In genomic region chr5:108545301-108545700, GRCh38 we compare ENCODE assay signal across 29 cellular contexts.
"Had no signal": no experiment of that assay in that cellular context is flagged by ENCODE, and none has a peak within 500 bp of the region (broad histone marks: within the 10 kb centered on the region; RNA-seq: fewer than 3 reads in every experiment).

No MANE protein-coding gene starts in this region.

- H3K27ac ChIP-seq: pancreas, prostate gland, right atrium auricular region, right lobe of liver, tibial nerve, uterus had no signal

- H3K36me3 ChIP-seq: pancreas, prostate gland, right atrium auricular region, right lobe of liver, tibial nerve, uterus had no signal

- H3K36me3 Mint-ChIP-seq: naive thymus-derived CD4-positive, alpha-beta T cell; natural killer cell treated with Interleukin-12 subunit alpha and Interleukin-12 subunit beta and Interleukin-15 and Interleukin-18, amount 100 ng/mL, for 72 hours; stimulated activated memory B cell treated with anti-CD40 and anti-IgM and Interleukin-4, amounts not matched to agents 10 μg/mL and 1 μg/mL and 100 μg/mL, for 72 hours; type B pancreatic cell had no signal

- H3K27ac Mint-ChIP-seq: naive thymus-derived CD4-positive, alpha-beta T cell; natural killer cell treated with Interleukin-12 subunit alpha and Interleukin-12 subunit beta and Interleukin-15 and Interleukin-18, amount 100 ng/mL, for 72 hours; stimulated activated memory B cell treated with anti-CD40 and anti-IgM and Interleukin-4, amounts not matched to agents 10 μg/mL and 1 μg/mL and 100 μg/mL, for 72 hours; stimulated activated naive CD8-positive, alpha-beta T cell treated with anti-CD3 and anti-CD28 coated beads, Interleukin-15, amount 100 ng/mL, for 72 hours; type B pancreatic cell had no signal

- H3K27me3 Mint-ChIP-seq: stimulated activated memory B cell treated with anti-CD40 and anti-IgM and Interleukin-4, amounts not matched to agents 10 μg/mL and 1 μg/mL and 100 μg/mL, for 72 hours had no signal

- H3K4me1 Mint-ChIP-seq: neural crest cell; stimulated activated memory B cell treated with anti-CD40 and anti-IgM and Interleukin-4, amounts not matched to agents 10 μg/mL and 1 μg/mL and 100 μg/mL, for 72 hours; stimulated activated naive CD8-positive, alpha-beta T cell treated with anti-CD3 and anti-CD28 coated beads, Interleukin-15, amount 100 ng/mL, for 72 hours had no signal

- H3K4me3 ChIP-seq: lung, mucosa of descending colon, pancreas, prostate gland, right atrium auricular region, right lobe of liver, smooth muscle cell, tibial nerve, uterus had no signal

- H3K4me2 ChIP-seq: smooth muscle cell had no signal

- DNase-seq: hippocampal formation; kidney glomerular epithelial cell; left cardiac atrium; left ventricle myocardium superior; midbrain; mucosa of descending colon; naive thymus-derived CD4-positive, alpha-beta T cell; nucleus accumbens; pancreas; posterior cingulate gyrus; right lobe of liver; stimulated activated CD4-positive, alpha-beta T cell treated with anti-CD3 and anti-CD28 coated beads, Interleukin-1b, Interleukin-23, amount 100 ng/mL, for 48 hours; stimulated activated CD4-positive, alpha-beta T cell treated with anti-CD3 and anti-CD28 coated beads, Interleukin-2, amount 100 ng/mL, for 48 hours; stimulated activated CD4-positive, alpha-beta T cell treated with anti-CD3 and anti-CD28 coated beads, Interleukin-4, amount 100 ng/mL, for 4 hours; stimulated activated CD8-positive, alpha-beta memory T cell treated with anti-CD3 and anti-CD28 coated beads, Interleukin-4, amount 100 ng/mL, for 48 hours; stimulated activated naive CD4-positive, alpha-beta T cell treated with Interleukin-2 at 50 U/mL for 16 hours; stimulated activated naive CD8-positive, alpha-beta T cell treated with anti-CD3 and anti-CD28 coated beads, Interleukin-15, amount 100 ng/mL, for 72 hours; substantia nigra; uterus had no signal

- ATAC-seq: left cardiac atrium; left lobe of liver; left ventricle myocardium superior; mucosa of descending colon; naive thymus-derived CD4-positive, alpha-beta T cell; natural killer cell treated with Interleukin-12 subunit alpha and Interleukin-12 subunit beta and Interleukin-15 and Interleukin-18, amount 100 ng/mL, for 72 hours; pancreas; stimulated activated memory B cell treated with anti-CD40 and anti-IgM and Interleukin-4, amounts not matched to agents 10 μg/mL and 1 μg/mL and 100 μg/mL, for 72 hours; stimulated activated naive CD8-positive, alpha-beta T cell treated with anti-CD3 and anti-CD28 coated beads, Interleukin-15, amount 100 ng/mL, for 72 hours had no signal

- H3K4me3 Mint-ChIP-seq: naive thymus-derived CD4-positive, alpha-beta T cell; natural killer cell treated with Interleukin-12 subunit alpha and Interleukin-12 subunit beta and Interleukin-15 and Interleukin-18, amount 100 ng/mL, for 72 hours; neural crest cell; stimulated activated memory B cell treated with anti-CD40 and anti-IgM and Interleukin-4, amounts not matched to agents 10 μg/mL and 1 μg/mL and 100 μg/mL, for 72 hours; stimulated activated naive CD8-positive, alpha-beta T cell treated with anti-CD3 and anti-CD28 coated beads, Interleukin-15, amount 100 ng/mL, for 72 hours; type B pancreatic cell had no signal

- H3K9me3 Mint-ChIP-seq: natural killer cell treated with Interleukin-12 subunit alpha and Interleukin-12 subunit beta and Interleukin-15 and Interleukin-18, amount 100 ng/mL, for 72 hours; stimulated activated memory B cell treated with anti-CD40 and anti-IgM and Interleukin-4, amounts not matched to agents 10 μg/mL and 1 μg/mL and 100 μg/mL, for 72 hours; stimulated activated naive CD8-positive, alpha-beta T cell treated with anti-CD3 and anti-CD28 coated beads, Interleukin-15, amount 100 ng/mL, for 72 hours had no signal

- H3K27me3 ChIP-seq: pancreas, right atrium auricular region, right lobe of liver, tibial nerve, uterus had no signal

- H3K4me1 ChIP-seq: pancreas, prostate gland, right atrium auricular region, right lobe of liver, uterus had no signal
